Comparison of ENCODE assay signal across 22 cellular contexts in genomic region chr3:17634964-17635363, GRCh38.
"Had no signal": no experiment of that assay in that cellular context is flagged by ENCODE, and none has a peak within 500 bp of the region (broad histone marks: within the 10 kb centered on the region; RNA-seq: fewer than 3 reads in every experiment).

No MANE protein-coding gene starts in this region.

- H3K9me3 ChIP-seq: heart left ventricle, neutrophil, pancreas, psoas muscle, right atrium auricular region, transverse colon, vagina had no signal

- FAIRE-seq: islet of Langerhans, pancreas had no signal

- H3K27me3 ChIP-seq: heart left ventricle, neutrophil, pancreas, right atrium auricular region, transverse colon, vagina had no signal

- H3K27ac ChIP-seq: neutrophil, pancreas, psoas muscle, right atrium auricular region, transverse colon, vagina, VCaP had no signal

- H3K4me3 ChIP-seq: heart left ventricle, pancreas, psoas muscle, right atrium auricular region, transverse colon, vagina had no signal

- H3K36me3 ChIP-seq: heart left ventricle, neutrophil, pancreas, right atrium auricular region, transverse colon, vagina had no signal

- DNase-seq: activated CD4-positive, alpha-beta T cell treated with anti-CD3 and anti-CD28 coated beads, Interleukin-2, amount 10 ng/mL, durations not matched to agents 7 days and 5 days; activated CD8-positive, alpha-beta memory T cell treated with anti-CD3 and anti-CD28 coated beads, Interleukin-2, amount 10 ng/mL, durations not matched to agents 7 days and 5 days; activated CD8-positive, alpha-beta T cell treated with anti-CD3 and anti-CD28 coated beads for 36 hours; activated effector memory CD4-positive, alpha-beta T cell treated with anti-CD3 and anti-CD28 coated beads, Interleukin-2, amount 50 U/mL, for 16 hours; activated naive CD4-positive, alpha-beta T cell treated with anti-CD3 and anti-CD28 coated beads, Interleukin-2, amount 50 U/mL, for 16 hours; activated T-cell treated with anti-CD3 and anti-CD28 coated beads for 4 hours; cerebellar nuclear complex; cortex of kidney; endodermal cell; heart left ventricle; pancreas; psoas muscle; stimulated activated CD4-positive, alpha-beta T cell treated with anti-CD3 and anti-CD28 coated beads, Interleukin-4, amount 100 ng/mL, for 4 hours; stimulated activated naive CD8-positive, alpha-beta T cell treated with anti-CD3 and anti-CD28 coated beads, Interleukin-15, Interleukin-2, amounts not matched to agents 100 U/mL and 50 U/mL, for 24 hours; substantia nigra; transverse colon had no signal

- ATAC-seq: activated CD4-positive, CD25-positive, alpha-beta regulatory T cell treated with anti-CD3 and anti-CD28 coated beads, Interleukin-2, amount 50 U/mL, for 24 hours; activated CD8-positive, alpha-beta memory T cell treated with anti-CD3 and anti-CD28 coated beads, Interleukin-2, amount 10 ng/mL, durations not matched to agents 7 days and 5 days; activated CD8-positive, alpha-beta T cell treated with anti-CD3 and anti-CD28 coated beads for 36 hours; pancreas; psoas muscle; stimulated activated naive CD8-positive, alpha-beta T cell treated with anti-CD3 and anti-CD28 coated beads, Interleukin-15, Interleukin-2, amounts not matched to agents 100 U/mL and 50 U/mL, for 24 hours had no signal
